Comparison of ENCODE assay signal across 9 cellular contexts in genomic region chr10:72277996-72278667, GRCh38. TPM values are rescaled to one million over a fixed set of nuclear protein-coding genes. Genes with fewer than 3 reads are reported as not detected.
A peak's percentile ranks its signal among the peaks of the same experiment; 100 is the strongest.
DNase-seq lines count a peak whose midpoint lies in the region; ATAC-seq and TF ChIP-seq lines count a peak whose summit lies in the region.
"Had no signal": no experiment of that assay in that cellular context is flagged by ENCODE, and none has a peak within 500 bp of the region (broad histone marks: within the 10 kb centered on the region; RNA-seq: fewer than 3 reads in every experiment).

No MANE protein-coding gene starts in this region.

- H3K79me2 ChIP-seq in PC-3 (ENCODE audit: low read length) (peaks cover 20% of the 10 kb centered on the region), neural progenitor cell (ENCODE audit: low read depth) (peaks cover 28% of the 10 kb centered on the region)

- H3K4me3 Mint-ChIP-seq in CD4-positive, alpha-beta T cell, result peak overlapping the region; percentile 47
- H3K4me3 Mint-ChIP-seq in neural progenitor cell, result no peak overlapping the region

- peaks cover 36% of the 10 kb centered on the region for H3K36me3 Mint-ChIP-seq in CD4-positive, alpha-beta T cell (ENCODE audit: low read depth)
- peaks cover 20% of the 10 kb centered on the region for H3K36me3 Mint-ChIP-seq in neural progenitor cell

- H3F3A ChIP-seq in PC-3 (ENCODE audit: low read length, unreplicated experiment) (no peaks in the 10 kb centered on the region), neural progenitor cell (ENCODE audit: low read depth) (peaks cover 51% of the 10 kb centered on the region)

- peak overlapping the region; percentile 89 for H3K27ac Mint-ChIP-seq in CD4-positive, alpha-beta T cell
- peak overlapping the region; percentile 83 for H3K27ac Mint-ChIP-seq in neural progenitor cell

- BruUV-seq in PC-3 (replicated peaks; lab: Mats Ljungman, UMichigan), result no TSS peak

- TF ChIP-seq CTCF in CD4-positive, alpha-beta T cell (IDR thresholded peaks at IDR 0.05), result no peak
- TF ChIP-seq CTCF in PC-3 (conservative IDR thresholded peaks at IDR 0.05; ENCODE audit: low read depth, low read length) (no peak), neural progenitor cell (IDR thresholded peaks at IDR 0.05) (no peak)

- H2AFZ ChIP-seq in PC-3 (ENCODE audit: low read length), result no peak overlapping the region
- no peak overlapping the region for H2AFZ ChIP-seq in neural progenitor cell (replicated peaks)

- ATAC-seq in CD4-positive, alpha-beta T cell (ENCODE audit: poor library complexity), result no peak
- no peak for ATAC-seq in PC-3
- no peak for ATAC-seq in HG03095 (IDR thresholded peaks at IDR 0.05; ENCODE audit: unreplicated experiment)
- ATAC-seq in HG02763 (IDR thresholded peaks at IDR 0.05; ENCODE audit: unreplicated experiment), result no peak
- no peak for ATAC-seq in HG02623 (IDR thresholded peaks at IDR 0.05; ENCODE audit: unreplicated experiment)

- no peak overlapping the region for H3K4me3 ChIP-seq in PC-3 (ENCODE audit: low read length)
- no peak overlapping the region for H3K4me3 ChIP-seq in neural progenitor cell

- POLR2A ChIA-PET in CD4-positive, alpha-beta T cell (lab: Charles Lee), result interaction anchor here (0.6 to 6.5 kb wide), 8 partner anchors 9 to 176 kb away, joined by 3 to 96 read pairs (median 4); no protein-coding TSS in a partner anchor
- POLR2A ChIA-PET in PC-3 (lab: Charles Lee; ENCODE audit: unreplicated experiment), result no interaction called here

- H3K4me1 Mint-ChIP-seq in CD4-positive, alpha-beta T cell (ENCODE audit: low read depth), result peaks cover 45% of the 10 kb centered on the region
- H3K4me1 Mint-ChIP-seq in neural progenitor cell, result peaks cover 35% of the 10 kb centered on the region

- H3K4me1 ChIP-seq in PC-3 (ENCODE audit: insufficient read depth, low read length) (peaks cover 20% of the 10 kb centered on the region), neural progenitor cell (peaks cover 13% of the 10 kb centered on the region)

- peak overlapping the region; percentile 7 for H3K27ac ChIP-seq in CD4-positive, alpha-beta T cell (ENCODE audit: low read depth, low read length)
- H3K27ac ChIP-seq in PC-3 (ENCODE audit: low read length) (0 out of 2 replicates have a peak overlapping the region, but pooled peaks have one; percentile 9), neural progenitor cell (peak overlapping the region; percentile 80)

- H3K4me2 ChIP-seq in PC-3 (ENCODE audit: low read length), result no peak overlapping the region
- no peak overlapping the region for H3K4me2 ChIP-seq in neural progenitor cell

- H3K9ac ChIP-seq in PC-3 (ENCODE audit: low read length), result no peak overlapping the region
- no peak overlapping the region for H3K9ac ChIP-seq in neural progenitor cell

- intact Hi-C loops in CD4-positive, alpha-beta T cell (cut with DNase I, micrococcal nuclease), result no loop called here
- intact Hi-C loops in PC-3 (cut with micrococcal nuclease), result no loop called here

- CTCF ChIA-PET in CD4-positive, alpha-beta T cell (lab: Charles Lee), result interaction anchor here (0.8 kb wide), 1 partner anchor 56 kb away, joined by 3 read pairs; no protein-coding TSS in a partner anchor
- CTCF ChIA-PET in PC-3 (lab: Charles Lee), result no interaction called here

- no peak for DNase-seq in CD4-positive, alpha-beta T cell
- DNase-seq in PC-3, result no peak
- DNase-seq in cerebellar cortex (ENCODE audit: low spot score), result peak; percentile 30
- DNase-seq in neural progenitor cell (ENCODE audit: low spot score), result no peak
- DNase-seq in NCI-H1417 treated with DMSO at 0.1 percent for 48 hours (lab: John Stamatoyannopoulos, UW), result no peak
- DNase-seq: MG63 had no signal

- H4K20me1 ChIP-seq in PC-3 (ENCODE audit: low read length) (peaks cover 17% of the 10 kb centered on the region), neural progenitor cell (ENCODE audit: low read depth) (peaks cover 47% of the 10 kb centered on the region)

- no peaks in the 10 kb centered on the region for H3K27me3 Mint-ChIP-seq in CD4-positive, alpha-beta T cell
- H3K27me3 Mint-ChIP-seq in neural progenitor cell (ENCODE audit: insufficient read depth, low read depth), result peaks cover 9% of the 10 kb centered on the region

- no peaks in the 10 kb centered on the region for H3K27me3 ChIP-seq in CD4-positive, alpha-beta T cell (ENCODE audit: control insufficient read depth, insufficient read depth, low read length)
- H3K27me3 ChIP-seq in PC-3 (ENCODE audit: low read length) (no peaks in the 10 kb centered on the region), neural progenitor cell (no peaks in the 10 kb centered on the region)
- H3K27me3 ChIP-seq: MG63 had no signal

- no peaks in the 10 kb centered on the region for H3K9me3 Mint-ChIP-seq in CD4-positive, alpha-beta T cell
- H3K9me3 Mint-ChIP-seq in neural progenitor cell, result no peaks in the 10 kb centered on the region

- no peaks in the 10 kb centered on the region for H3K9me3 ChIP-seq in CD4-positive, alpha-beta T cell (ENCODE audit: control insufficient read depth, low read length)
- H3K9me3 ChIP-seq in PC-3 (ENCODE audit: low read length) (no peaks in the 10 kb centered on the region), neural progenitor cell (ENCODE audit: low read depth) (no peaks in the 10 kb centered on the region)
- H3K9me3 ChIP-seq: MG63 had no signal

- H3K36me3 ChIP-seq in PC-3 (ENCODE audit: low read depth, low read length) (peaks cover 6% of the 10 kb centered on the region; the same call in 1 of the 2 replicates), neural progenitor cell (peaks cover 5% of the 10 kb centered on the region)

- H3K9me2 ChIP-seq in PC-3 (replicated peaks; ENCODE audit: low read length), result no peaks in the 10 kb centered on the region

RNA-seq across cellular contexts. Expression of gene DDIT4, which starts 4.4 kb away (rescaled TPM):
- 100 to 1,000 TPM; 427 to 436 TPM for total RNA-seq in CD4-positive, alpha-beta T cell
- 68.9 and 94.2 TPM in 2 replicates for total RNA-seq in PC-3 (2014; rRNA removed)
- total RNA-seq in neural progenitor cell (ENCODE audit: low replicate concordance), result 257 and 436 TPM in 2 replicates

Comparison
In these comparisons a context has a peak if more than half of its experiments do, and no peak if none do; other contexts are left out.
1. H3K27ac ChIP-seq: peak in every context shown above with its lines; median percentile 80 in neural progenitor cell; 9 in PC-3; 7 in CD4-positive, alpha-beta T cell.